9 cellular contexts compared by ENCODE assay signal in the genomic region with DNA sequence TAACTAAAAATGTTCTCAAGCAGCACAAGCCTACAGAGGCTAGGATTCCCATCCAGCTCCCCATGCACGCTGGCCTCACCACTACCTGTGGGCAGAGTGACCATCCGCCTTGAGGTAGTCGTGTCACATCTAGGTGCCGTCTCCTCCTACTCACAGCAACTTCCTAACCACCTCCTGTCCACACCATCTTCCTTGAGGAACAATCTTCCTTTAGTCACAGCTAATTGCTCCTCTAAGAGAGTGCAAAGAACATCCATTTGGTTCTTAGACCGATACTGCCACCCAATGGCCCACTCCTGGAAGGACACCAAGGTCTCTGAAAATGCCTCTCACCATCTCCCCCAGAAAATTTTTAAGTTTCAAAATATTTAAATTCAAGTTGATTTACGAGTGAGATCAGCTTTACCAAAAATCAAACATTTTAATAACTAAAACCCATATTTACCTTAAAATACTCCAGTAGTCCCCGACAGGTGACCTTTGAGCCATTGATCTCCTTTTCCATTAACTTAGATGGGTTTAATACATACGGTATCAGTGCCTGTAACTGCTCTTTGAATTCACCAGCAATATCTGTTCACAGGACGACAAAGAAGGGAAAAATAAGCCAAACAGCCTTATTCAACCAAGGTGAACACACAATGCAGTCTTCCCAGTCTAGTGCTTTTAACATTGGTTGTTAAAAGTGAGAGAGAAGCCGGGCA. TPM values are rescaled to one million over a fixed set of nuclear protein-coding genes. Genes with fewer than 3 reads are reported as not detected.
A peak's percentile ranks its signal among the peaks of the same experiment; 100 is the strongest.
DNase-seq lines count a peak whose midpoint lies in the region; ATAC-seq, FAIRE-seq and TF ChIP-seq lines count a peak whose summit lies in the region.
"Had no signal": no experiment of that assay in that cellular context is flagged by ENCODE, and none has a peak within 500 bp of the region (broad histone marks: within the 10 kb centered on the region; RNA-seq: fewer than 3 reads in every experiment).

No MANE protein-coding gene starts in this region.

- H3K4me3 ChIP-seq in WI38 (ENCODE audit: low read depth, low read length) (no peak overlapping the region), breast epithelium (no peak overlapping the region), kidney (ENCODE audit: low read length in 2 of 2) (no peak overlapping the region)
- H3K4me3 ChIP-seq: BLaER1 had no signal

- peak; percentile 8 for DNase-seq in DMS153 treated with DMSO at 0.1 percent for 48 hours (lab: John Stamatoyannopoulos, UW; ENCODE audit: unreplicated experiment)
- DNase-seq in DMS153 (lab: John Stamatoyannopoulos, UW) = no peak
- DNase-seq in NCI-H146 treated with DMSO at 0.1 percent for 48 hours (lab: John Stamatoyannopoulos, UW; ENCODE audit: unreplicated experiment) = peak; percentile 18
- DNase-seq in breast epithelium (ENCODE audit: low spot score in 2 of 2) = peak in 1 of 2 donors; percentile 70
- no peak for DNase-seq in kidney
- peak; percentile 61 for DNase-seq in stimulated activated CD4-positive, alpha-beta T cell treated with anti-CD3 and anti-CD28 coated beads, Interleukin-1b, Interleukin-23, amount 100 ng/mL, for 48 hours

- H3K27me3 ChIP-seq in breast epithelium = no peaks in the 10 kb centered on the region
- H3K27me3 ChIP-seq: BLaER1 had no signal

- peaks cover 2% of the 10 kb centered on the region for H3K36me3 ChIP-seq in breast epithelium
- H3K36me3 ChIP-seq in kidney (ENCODE audit: control insufficient read depth in 1 of 2, insufficient read depth in 2 of 2, low read length in 2 of 2) = peaks cover 7 to 18% of the 10 kb centered on the region in 2 donors

- H3K4me1 ChIP-seq in breast epithelium = no peaks in the 10 kb centered on the region
- H3K4me1 ChIP-seq in kidney (ENCODE audit: control insufficient read depth in 1 of 2, insufficient read depth in 1 of 2, low read depth in 1 of 2, low read length in 2 of 2) = no peaks in the 10 kb centered on the region
- H3K4me1 ChIP-seq: BLaER1 had no signal

- peak overlapping the region in 1 of 2 donors; percentile 15 for H3K27ac ChIP-seq in breast epithelium
- H3K27ac ChIP-seq in kidney (ENCODE audit: low read depth in 2 of 2, low read length in 2 of 2) = no peak overlapping the region
- H3K27ac ChIP-seq: BLaER1 had no signal

- H3K9me3 ChIP-seq in breast epithelium (no peaks in the 10 kb centered on the region), kidney (ENCODE audit: control insufficient read depth in 1 of 2, low read length in 2 of 2) (no peaks in the 10 kb centered on the region)
- H3K9me3 ChIP-seq: BLaER1 had no signal

- TF ChIP-seq POLR2A in breast epithelium (IDR thresholded peaks at IDR 0.05) = no peak

- TF ChIP-seq CTCF in WI38 (IDR thresholded peaks at IDR 0.05; ENCODE audit: low read depth, low read length) (peak; percentile 81), breast epithelium (IDR thresholded peaks at IDR 0.05) (peak; percentile 36 to 88 (median 85)), kidney (IDR thresholded peaks at IDR 0.05; ENCODE audit: borderline replicate concordance, extremely low read depth, insufficient read depth) (peak; percentile 90)

- ATAC-seq in GM19023 (IDR thresholded peaks at IDR 0.05; ENCODE audit: unreplicated experiment) = no peak

- FAIRE-seq in kidney (lab: Jason Lieb, UNC) = peak; percentile 51

- intact Hi-C loops in breast epithelium (cut with DNase I; ENCODE audit: low total_unique reads) (no loop called here), kidney (cut with DNase I) (no loop called here)

- no peak overlapping the region for H3K9ac ChIP-seq in kidney (ENCODE audit: low read length in 2 of 2)
- H3K9ac ChIP-seq: BLaER1 had no signal

RNA-seq across cellular contexts. Expression of a gene that starts 21.7 kb away (rescaled TPM):
- 100 to 1,000 TPM; 128 to 527 (median 204) TPM for total RNA-seq in breast epithelium
- 88.2 TPM for total RNA-seq in kidney
- polyA plus RNA-seq in kidney (ENCODE audit: insufficient read depth, low read depth, low replicate concordance) = 262 TPM

RNA-seq across cellular contexts. Expression of a gene that starts 35.3 kb away (rescaled TPM):
- total RNA-seq in breast epithelium (100 to 1,000 TPM in 1 of 3 donors, 10 to 100 TPM in 2; 75.2 to 165 (median 77.3) TPM), kidney (78.3 TPM)
- polyA plus RNA-seq in kidney (ENCODE audit: insufficient read depth, low read depth, low replicate concordance) = 11.4 TPM

RNA-seq across cellular contexts. Expression of a gene that starts 45.4 kb away (rescaled TPM):
- total RNA-seq in breast epithelium = 100 to 1,000 TPM; 115 to 199 (median 162) TPM
- 93.1 TPM for total RNA-seq in kidney
- 109 TPM for polyA plus RNA-seq in kidney (ENCODE audit: insufficient read depth, low read depth, low replicate concordance)

Comparison
In these comparisons a context has a peak if more than half of its experiments do, and no peak if none do; other contexts are left out.
1. DNase-seq: peak in DMS153 treated with DMSO at 0.1 percent for 48 hours (single experiment), NCI-H146 treated with DMSO at 0.1 percent for 48 hours (single experiment) and stimulated activated CD4-positive, alpha-beta T cell treated with anti-CD3 and anti-CD28 coated beads, Interleukin-1b, Interleukin-23, amount 100 ng/mL, for 48 hours (single experiment); none in DMS153 (single experiment) and kidney (single experiment).
2. Peak in every context shown above with its lines, with median percentiles within 50 percentile points of each other: CTCF ChIP-seq.